In the genomic region with DNA sequence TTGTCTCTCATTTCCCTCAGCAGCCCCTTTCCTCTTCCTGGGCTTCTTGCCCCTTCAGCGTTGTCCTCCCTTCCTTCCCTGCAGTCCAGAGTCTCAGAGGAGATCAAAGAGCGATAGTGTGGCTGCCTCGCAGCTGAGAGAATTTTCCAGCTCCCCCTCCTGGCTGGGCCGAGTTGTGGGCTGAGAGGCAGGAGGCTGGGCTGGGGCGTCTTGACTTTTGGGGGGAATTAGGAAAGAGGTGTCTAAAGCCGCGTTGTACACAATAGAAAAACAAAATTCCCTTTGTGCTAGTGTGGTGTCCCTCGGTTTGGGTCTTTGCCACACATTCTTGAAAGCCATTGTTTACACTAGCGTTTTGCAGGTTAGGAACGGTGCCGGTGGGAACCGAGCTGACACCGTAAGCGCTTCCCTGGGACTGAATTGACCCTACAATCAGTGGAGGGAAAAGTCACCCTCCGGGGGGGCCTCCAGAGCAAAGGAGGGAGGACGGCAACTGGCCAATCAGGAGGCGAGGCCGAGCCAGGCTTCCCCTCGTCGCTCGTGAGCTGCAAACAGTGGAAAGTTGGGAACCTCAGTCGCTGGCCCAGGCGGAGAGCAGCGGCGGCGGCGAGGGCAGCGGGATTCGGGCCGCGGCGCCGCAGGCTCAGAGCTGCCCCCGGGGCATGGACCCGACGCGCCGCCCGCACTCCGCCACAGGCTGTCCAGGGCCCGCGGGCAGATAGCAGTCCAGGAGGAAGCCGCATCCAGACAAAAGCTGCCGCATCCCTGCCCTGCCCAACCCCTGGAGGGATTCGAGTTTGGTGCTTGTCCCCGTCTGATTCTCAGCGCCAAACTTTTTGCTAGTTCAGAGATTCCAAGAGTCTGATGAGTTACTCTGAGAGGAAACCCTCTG, we compare ENCODE assay signal across 1 cellular context.
TF ChIP-seq lines count a peak whose summit lies in the region.

TSS of gene HMCN1 (plus strand) at position 574 of the 892 bp plus-strand sequence. CDS start 389 bp downstream, outside the sequence.

TF ChIP-seq in K562, 482 proteins besides CTCF, POLR2A, EP300 and RAD21 (continued from another document and continues in another):
- TF ChIP-seq, protein P1, sequence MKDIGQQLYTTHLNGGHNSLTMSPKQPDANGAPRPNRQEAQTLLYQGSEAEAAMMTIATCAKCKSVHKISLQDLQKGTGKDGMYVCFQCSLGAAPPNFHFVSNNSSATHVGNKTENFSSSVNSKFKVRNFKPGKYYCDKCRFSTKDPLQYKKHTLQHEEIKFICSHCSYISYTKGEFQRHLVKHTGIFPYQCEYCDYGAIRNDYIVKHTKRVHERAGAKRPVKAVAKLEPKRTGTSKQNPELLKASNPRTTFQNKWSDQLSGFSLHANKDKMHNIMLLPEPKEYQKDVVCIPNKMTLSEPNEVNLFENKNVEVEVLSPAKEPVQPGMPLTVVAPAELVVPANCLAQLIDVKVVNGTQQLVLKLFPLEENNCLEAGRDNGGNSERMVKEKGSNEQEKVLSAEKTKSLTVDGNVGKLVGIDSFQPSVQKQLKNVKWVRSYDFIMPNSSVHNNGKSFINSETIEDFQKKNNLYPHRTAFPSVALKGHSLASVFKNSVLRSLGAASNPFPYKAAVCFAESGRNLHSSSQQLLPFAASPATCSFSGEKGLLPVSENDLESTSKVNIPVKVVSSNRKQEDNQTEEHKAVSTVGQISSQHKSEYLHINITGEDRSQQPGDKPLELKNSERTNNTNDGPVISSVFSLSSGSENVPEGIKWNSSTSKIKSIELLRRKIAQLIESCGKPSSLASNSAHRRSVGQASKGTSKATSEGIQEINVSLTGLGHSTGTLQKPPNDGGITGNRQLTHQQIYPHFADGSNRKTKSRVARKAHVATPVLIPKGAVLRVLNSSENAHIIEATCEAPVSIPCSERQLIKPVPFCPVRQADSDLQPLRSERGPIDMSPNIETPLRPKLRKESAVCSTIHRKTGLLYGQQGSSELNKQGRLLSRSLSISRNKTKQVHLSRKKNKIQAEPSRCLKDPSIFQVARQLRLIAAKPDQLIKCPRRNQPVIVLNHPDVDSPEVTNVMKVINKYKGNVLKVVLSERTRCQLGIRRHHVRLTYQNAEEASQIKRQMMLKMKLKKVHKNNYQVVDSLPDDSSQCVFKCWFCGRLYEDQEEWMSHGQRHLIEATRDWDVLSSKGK (CRISPR knock-in tag; IDR thresholded peaks at IDR 0.05), result no peak
- TF ChIP-seq TSHZ1 (CRISPR knock-in tag; IDR thresholded peaks at IDR 0.05) (no peak), ZZZ3 (IDR thresholded peaks at IDR 0.05) (no peak), ZBTB17 (CRISPR knock-in tag; IDR thresholded peaks at IDR 0.05) (no peak), DEAF1 (CRISPR knock-in tag; IDR thresholded peaks at IDR 0.05) (no peak), ADNP (tag; IDR thresholded peaks at IDR 0.05) (no peak), LEF1 (IDR thresholded peaks at IDR 0.05) (no peak), SNRNP70 (optimal IDR thresholded peaks at IDR 0.05; ENCODE audit: low read depth, low read length) (no peak), FOXA3 (CRISPR knock-in tag; conservative IDR thresholded peaks at IDR 0.05 in 1 of 2, IDR thresholded peaks at IDR 0.05 in 1 of 2) (peak; percentile 25 to 56; a peak in 2 of 4 replicates), GATAD2A (IDR thresholded peaks at IDR 0.05) (no peak), RCOR1 (IDR thresholded peaks at IDR 0.05; ENCODE audit: borderline replicate concordance in 1 of 2, low read depth in 2 of 2, low read length in 2 of 2) (no peak), STAG1 (CRISPR knock-in tag; IDR thresholded peaks at IDR 0.05; ENCODE audit: borderline replicate concordance) (peak; percentile 20; the same call in 1 of the 2 replicates), ZNF263 (CRISPR knock-in tag; IDR thresholded peaks at IDR 0.05; ENCODE audit: borderline replicate concordance) (no peak), TRIM28 (IDR thresholded peaks at IDR 0.05) (no peak), ZNF583 (CRISPR knock-in tag; IDR thresholded peaks at IDR 0.05) (0 out of 2 replicates have a peak, but pooled peaks have one; percentile 32), POLR2AphosphoS2 (IDR thresholded peaks at IDR 0.05; ENCODE audit: low read length) (no peak), KDM5B (IDR thresholded peaks at IDR 0.05; ENCODE audit: insufficient replicate concordance, low read depth, low read length) (peak; percentile 24), SMC3 (conservative IDR thresholded peaks at IDR 0.05; ENCODE audit: insufficient read depth, low read depth, low read length) (0 out of 2 replicates have a peak, but pooled peaks have one; percentile 26), SIX5 (IDR thresholded peaks at IDR 0.05; ENCODE audit: borderline replicate concordance in 1 of 2, insufficient read depth in 1 of 2, low read depth in 1 of 2, low read length in 2 of 2) (no peak)
- TF ChIP-seq, protein P2, sequence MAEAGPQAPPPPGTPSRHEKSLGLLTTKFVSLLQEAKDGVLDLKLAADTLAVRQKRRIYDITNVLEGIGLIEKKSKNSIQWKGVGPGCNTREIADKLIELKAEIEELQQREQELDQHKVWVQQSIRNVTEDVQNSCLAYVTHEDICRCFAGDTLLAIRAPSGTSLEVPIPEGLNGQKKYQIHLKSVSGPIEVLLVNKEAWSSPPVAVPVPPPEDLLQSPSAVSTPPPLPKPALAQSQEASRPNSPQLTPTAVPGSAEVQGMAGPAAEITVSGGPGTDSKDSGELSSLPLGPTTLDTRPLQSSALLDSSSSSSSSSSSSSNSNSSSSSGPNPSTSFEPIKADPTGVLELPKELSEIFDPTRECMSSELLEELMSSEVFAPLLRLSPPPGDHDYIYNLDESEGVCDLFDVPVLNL (CRISPR knock-in tag; IDR thresholded peaks at IDR 0.05; ENCODE audit: low read depth), result no peak
- TF ChIP-seq, protein P3, sequence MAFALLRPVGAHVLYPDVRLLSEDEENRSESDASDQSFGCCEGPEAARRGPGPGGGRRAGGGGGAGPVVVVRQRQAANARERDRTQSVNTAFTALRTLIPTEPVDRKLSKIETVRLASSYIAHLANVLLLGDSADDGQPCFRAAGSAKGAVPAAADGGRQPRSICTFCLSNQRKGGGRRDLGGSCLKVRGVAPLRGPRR (CRISPR knock-in tag; IDR thresholded peaks at IDR 0.05), result no peak
- TF ChIP-seq, protein P4, sequence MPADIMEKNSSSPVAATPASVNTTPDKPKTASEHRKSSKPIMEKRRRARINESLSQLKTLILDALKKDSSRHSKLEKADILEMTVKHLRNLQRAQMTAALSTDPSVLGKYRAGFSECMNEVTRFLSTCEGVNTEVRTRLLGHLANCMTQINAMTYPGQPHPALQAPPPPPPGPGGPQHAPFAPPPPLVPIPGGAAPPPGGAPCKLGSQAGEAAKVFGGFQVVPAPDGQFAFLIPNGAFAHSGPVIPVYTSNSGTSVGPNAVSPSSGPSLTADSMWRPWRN (IDR thresholded peaks at IDR 0.05; ENCODE audit: low read depth), result no peak
- TF ChIP-seq, protein P5, sequence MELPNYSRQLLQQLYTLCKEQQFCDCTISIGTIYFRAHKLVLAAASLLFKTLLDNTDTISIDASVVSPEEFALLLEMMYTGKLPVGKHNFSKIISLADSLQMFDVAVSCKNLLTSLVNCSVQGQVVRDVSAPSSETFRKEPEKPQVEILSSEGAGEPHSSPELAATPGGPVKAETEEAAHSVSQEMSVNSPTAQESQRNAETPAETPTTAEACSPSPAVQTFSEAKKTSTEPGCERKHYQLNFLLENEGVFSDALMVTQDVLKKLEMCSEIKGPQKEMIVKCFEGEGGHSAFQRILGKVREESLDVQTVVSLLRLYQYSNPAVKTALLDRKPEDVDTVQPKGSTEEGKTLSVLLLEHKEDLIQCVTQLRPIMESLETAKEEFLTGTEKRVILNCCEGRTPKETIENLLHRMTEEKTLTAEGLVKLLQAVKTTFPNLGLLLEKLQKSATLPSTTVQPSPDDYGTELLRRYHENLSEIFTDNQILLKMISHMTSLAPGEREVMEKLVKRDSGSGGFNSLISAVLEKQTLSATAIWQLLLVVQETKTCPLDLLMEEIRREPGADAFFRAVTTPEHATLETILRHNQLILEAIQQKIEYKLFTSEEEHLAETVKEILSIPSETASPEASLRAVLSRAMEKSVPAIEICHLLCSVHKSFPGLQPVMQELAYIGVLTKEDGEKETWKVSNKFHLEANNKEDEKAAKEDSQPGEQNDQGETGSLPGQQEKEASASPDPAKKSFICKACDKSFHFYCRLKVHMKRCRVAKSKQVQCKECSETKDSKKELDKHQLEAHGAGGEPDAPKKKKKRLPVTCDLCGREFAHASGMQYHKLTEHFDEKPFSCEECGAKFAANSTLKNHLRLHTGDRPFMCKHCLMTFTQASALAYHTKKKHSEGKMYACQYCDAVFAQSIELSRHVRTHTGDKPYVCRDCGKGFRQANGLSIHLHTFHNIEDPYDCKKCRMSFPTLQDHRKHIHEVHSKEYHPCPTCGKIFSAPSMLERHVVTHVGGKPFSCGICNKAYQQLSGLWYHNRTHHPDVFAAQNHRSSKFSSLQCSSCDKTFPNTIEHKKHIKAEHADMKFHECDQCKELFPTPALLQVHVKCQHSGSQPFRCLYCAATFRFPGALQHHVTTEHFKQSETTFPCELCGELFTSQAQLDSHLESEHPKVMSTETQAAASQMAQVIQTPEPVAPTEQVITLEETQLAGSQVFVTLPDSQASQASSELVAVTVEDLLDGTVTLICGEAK (IDR thresholded peaks at IDR 0.05), result no peak
- TF ChIP-seq, protein P5 (CRISPR knock-in tag; IDR thresholded peaks at IDR 0.05), result no peak
- TF ChIP-seq, protein P6, sequence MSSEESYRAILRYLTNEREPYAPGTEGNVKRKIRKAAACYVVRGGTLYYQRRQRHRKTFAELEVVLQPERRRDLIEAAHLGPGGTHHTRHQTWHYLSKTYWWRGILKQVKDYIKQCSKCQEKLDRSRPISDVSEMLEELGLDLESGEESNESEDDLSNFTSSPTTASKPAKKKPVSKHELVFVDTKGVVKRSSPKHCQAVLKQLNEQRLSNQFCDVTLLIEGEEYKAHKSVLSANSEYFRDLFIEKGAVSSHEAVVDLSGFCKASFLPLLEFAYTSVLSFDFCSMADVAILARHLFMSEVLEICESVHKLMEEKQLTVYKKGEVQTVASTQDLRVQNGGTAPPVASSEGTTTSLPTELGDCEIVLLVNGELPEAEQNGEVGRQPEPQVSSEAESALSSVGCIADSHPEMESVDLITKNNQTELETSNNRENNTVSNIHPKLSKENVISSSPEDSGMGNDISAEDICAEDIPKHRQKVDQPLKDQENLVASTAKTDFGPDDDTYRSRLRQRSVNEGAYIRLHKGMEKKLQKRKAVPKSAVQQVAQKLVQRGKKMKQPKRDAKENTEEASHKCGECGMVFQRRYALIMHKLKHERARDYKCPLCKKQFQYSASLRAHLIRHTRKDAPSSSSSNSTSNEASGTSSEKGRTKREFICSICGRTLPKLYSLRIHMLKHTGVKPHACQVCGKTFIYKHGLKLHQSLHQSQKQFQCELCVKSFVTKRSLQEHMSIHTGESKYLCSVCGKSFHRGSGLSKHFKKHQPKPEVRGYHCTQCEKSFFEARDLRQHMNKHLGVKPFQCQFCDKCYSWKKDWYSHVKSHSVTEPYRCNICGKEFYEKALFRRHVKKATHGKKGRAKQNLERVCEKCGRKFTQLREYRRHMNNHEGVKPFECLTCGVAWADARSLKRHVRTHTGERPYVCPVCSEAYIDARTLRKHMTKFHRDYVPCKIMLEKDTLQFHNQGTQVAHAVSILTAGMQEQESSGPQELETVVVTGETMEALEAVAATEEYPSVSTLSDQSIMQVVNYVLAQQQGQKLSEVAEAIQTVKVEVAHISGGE (CRISPR knock-in tag; IDR thresholded peaks at IDR 0.05), result no peak
